Comparison of ENCODE assay signal across 10 cellular contexts in genomic region chr6:157548635-157549467, GRCh38.
DNase-seq lines count a peak whose midpoint lies in the region; ATAC-seq, FAIRE-seq and TF ChIP-seq lines count a peak whose summit lies in the region.
"Had no signal": no experiment of that assay in that cellular context is flagged by ENCODE, and none has a peak within 500 bp of the region (broad histone marks: within the 10 kb centered on the region; RNA-seq: fewer than 3 reads in every experiment).

No MANE protein-coding gene starts in this region.

- peak overlapping the region in 6 of 10 donors; percentile 13 to 52 (median 34) for H3K4me3 Mint-ChIP-seq in naive thymus-derived CD4-positive, alpha-beta T cell

- no peak overlapping the region for H3K27ac Mint-ChIP-seq in naive thymus-derived CD4-positive, alpha-beta T cell
- H3K27ac Mint-ChIP-seq: activated T-helper 2 cell treated with anti-CD3 and anti-CD28 coated beads, Interferon-gamma antibody, Interleukin-2, Interleukin-4, amounts not matched to agents 10 μg/mL and 5 μg/mL and 100 μg/mL, durations not matched to agents 14 hours and 24 hours and 36 hours had no signal

- 89% methylated on average over 24 of the region's 24 CpGs for WGBS in K562 (ENCODE audit: insufficient coverage, low coverage, missing lambda C conversion rate)
- 88 to 92% (median 92%) methylated on average over 23 to 24 of the region's 24 CpGs for WGBS in ovary, 3 donors

- no peak for TF ChIP-seq RAD21 in K562 (CRISPR knock-in tag; conservative IDR thresholded peaks at IDR 0.05 in 1 of 2, IDR thresholded peaks at IDR 0.05 in 1 of 2)

- H2AFZ ChIP-seq in K562 (ENCODE audit: low read depth, low read length) = no peak overlapping the region

- H4K20me1 ChIP-seq in K562 (replicated peaks; ENCODE audit: control insufficient read depth, insufficient read depth, low read length) = no peaks in the 10 kb centered on the region

- ATAC-seq in GM18498 (IDR thresholded peaks at IDR 0.05; ENCODE audit: unreplicated experiment) = peak; percentile 61
- peak; percentile 64 for ATAC-seq in HG03432 (IDR thresholded peaks at IDR 0.05; ENCODE audit: unreplicated experiment)
- no peak for ATAC-seq in K562
- peak; percentile 62 for ATAC-seq in naive thymus-derived CD4-positive, alpha-beta T cell

- CTCF ChIA-PET in K562 (lab: Yijun Ruan, JAX; ENCODE audit: low intra/inter-chr PET ratio) = no interaction called here
- CTCF ChIA-PET in naive thymus-derived CD4-positive, alpha-beta T cell (lab: Charles Lee) = no interaction called here

- H3K4me3 ChIP-seq in K562 (no peak overlapping the region), ovary (no peak overlapping the region)
- no peak overlapping the region for H3K4me3 ChIP-seq in naive thymus-derived CD4-positive, alpha-beta T cell (ENCODE audit: low read length)

- H3K36me3 ChIP-seq in K562 (ENCODE audit: control insufficient read depth, insufficient read depth, low read length) (peaks cover 3% of the 10 kb centered on the region; the same call in 1 of the 3 replicates), ovary (no peaks in the 10 kb centered on the region)
- no peaks in the 10 kb centered on the region for H3K36me3 ChIP-seq in naive thymus-derived CD4-positive, alpha-beta T cell (ENCODE audit: control insufficient read depth in 2 of 3, insufficient read depth in 3 of 3, low read length in 3 of 3)

- peaks cover 0 to 12% (median 5%) of the 10 kb centered on the region in 5 donors for H3K27me3 Mint-ChIP-seq in naive thymus-derived CD4-positive, alpha-beta T cell

- TF ChIP-seq CTCF in K562 (IDR thresholded peaks at IDR 0.05 in 2 of 3, conservative IDR thresholded peaks at IDR 0.05 in 1 of 3; ENCODE audit: insufficient read depth in 2 of 3, low read depth in 1 of 3, low read length in 3 of 3) (no peak), ovary (IDR thresholded peaks at IDR 0.05) (no peak)

- intact Hi-C loops in K562 (cut with micrococcal nuclease) = no loop called here
- intact Hi-C loops in naive thymus-derived CD4-positive, alpha-beta T cell (cut with micrococcal nuclease) = no loop called here
- intact Hi-C loops in ovary (cut with DNase I) = no loop called here

- no peak for FAIRE-seq in K562 (lab: Jason Lieb, UNC)

- DNase-seq in K562 (ENCODE audit: extremely low read depth in 1 of 4, low spot score in 3 of 4) (no peak), T-helper 9 cell (no peak), NCI-H510A treated with DMSO at 0.1 percent for 48 hours (lab: John Stamatoyannopoulos, UW) (no peak), ovary (no peak), activated gamma-delta T cell treated with Interleukin-2 at 50 U/mL for 16 hours (no peak)
- DNase-seq in naive thymus-derived CD4-positive, alpha-beta T cell = no peak
- DNase-seq: central memory CD4-positive, alpha-beta T cell had no signal

- in situ Hi-C loops in K562 (cut with MboI) = no loop called here

- BruUV-seq in K562 (replicated peaks; lab: Mats Ljungman, UMichigan) = no TSS peak

- no peaks in the 10 kb centered on the region for H3K4me1 ChIP-seq in K562 (replicated peaks in 1 of 2; ENCODE audit: control insufficient read depth in 2 of 2, insufficient read depth in 2 of 2, low read length in 2 of 2)
- H3K4me1 ChIP-seq in naive thymus-derived CD4-positive, alpha-beta T cell (ENCODE audit: control insufficient read depth in 2 of 2, insufficient read depth in 2 of 2, low read length in 2 of 2) = peaks cover 5 to 13% of the 10 kb centered on the region in 2 donors
- no peaks in the 10 kb centered on the region for H3K4me1 ChIP-seq in ovary (ENCODE audit: insufficient read depth)

- no peaks in the 10 kb centered on the region for H3K9me1 ChIP-seq in K562 (ENCODE audit: control insufficient read depth, insufficient read depth, low read length)

- no peak overlapping the region for H3K4me2 ChIP-seq in K562 (ENCODE audit: insufficient read depth, low read length)

- H3K27me3 ChIP-seq in K562 (ENCODE audit: control insufficient read depth in 2 of 2, insufficient read depth in 2 of 2, low read length in 2 of 2) = no peaks in the 10 kb centered on the region
- H3K27me3 ChIP-seq in naive thymus-derived CD4-positive, alpha-beta T cell (ENCODE audit: control insufficient read depth in 2 of 2, insufficient read depth in 2 of 2, low read length in 2 of 2) = no peaks in the 10 kb centered on the region
- H3K27me3 ChIP-seq in ovary = no peaks in the 10 kb centered on the region

- H3K9ac ChIP-seq in K562 (ENCODE audit: insufficient read depth in 1 of 2, low read depth in 2 of 2, low read length in 2 of 2) = peak overlapping the region in 1 of 2 experiments; percentile 24; a peak in 1 of 4 replicates

- TF ChIP-seq EP300 in K562 (IDR thresholded peaks at IDR 0.05; ENCODE audit: low read length) (no peak), ovary (IDR thresholded peaks at IDR 0.05) (no peak)

- H3K9me3 Mint-ChIP-seq in naive thymus-derived CD4-positive, alpha-beta T cell = peaks cover 0 to 9% (median 1%) of the 10 kb centered on the region in 11 donors
- H3K9me3 Mint-ChIP-seq: activated T-helper 2 cell treated with anti-CD3 and anti-CD28 coated beads, Interferon-gamma antibody, Interleukin-2, Interleukin-4, amounts not matched to agents 10 μg/mL and 5 μg/mL and 100 μg/mL, durations not matched to agents 14 hours and 24 hours and 36 hours had no signal

- TF ChIP-seq POLR2A in K562 (conservative IDR thresholded peaks at IDR 0.05) (no peak), ovary (IDR thresholded peaks at IDR 0.05) (no peak)

- POLR2A ChIA-PET in K562 (lab: Yijun Ruan, JAX) = interaction anchor here (0.7 kb wide), 2 partner anchors 12 to 69 kb away, joined by 3 read pairs; no protein-coding TSS in a partner anchor
- POLR2A ChIA-PET in naive thymus-derived CD4-positive, alpha-beta T cell (lab: Charles Lee) = interaction anchor here (0.6 kb wide), 1 partner anchor 521 kb away, joined by 3 read pairs; no protein-coding TSS in a partner anchor

- H3K27ac ChIP-seq in K562 (ENCODE audit: extremely low read depth, low read depth, low read length) (no peak overlapping the region), ovary (no peak overlapping the region)
- H3K27ac ChIP-seq in naive thymus-derived CD4-positive, alpha-beta T cell (ENCODE audit: low read depth, low read length) = no peak overlapping the region

- peaks cover 4 to 39% (median 4%) of the 10 kb centered on the region in 5 donors for H3K36me3 Mint-ChIP-seq in naive thymus-derived CD4-positive, alpha-beta T cell

- no peaks in the 10 kb centered on the region for H3K9me3 ChIP-seq in K562 (replicated peaks; ENCODE audit: control insufficient read depth, insufficient read depth, low read depth, low read length)
- H3K9me3 ChIP-seq in naive thymus-derived CD4-positive, alpha-beta T cell (ENCODE audit: control insufficient read depth in 2 of 3, low read length in 3 of 3) = no peaks in the 10 kb centered on the region
- H3K9me3 ChIP-seq in ovary = no peaks in the 10 kb centered on the region

- H3K79me2 ChIP-seq in K562 (ENCODE audit: control insufficient read depth, insufficient read depth, low read length) = no peaks in the 10 kb centered on the region

- H3K4me1 Mint-ChIP-seq in naive thymus-derived CD4-positive, alpha-beta T cell = peaks cover 17 to 30% (median 22%) of the 10 kb centered on the region in 7 donors

TF ChIP-seq in K562, 482 proteins besides CTCF, POLR2A, EP300 and RAD21:
- TF ChIP-seq JUND (IDR thresholded peaks at IDR 0.05; ENCODE audit: borderline replicate concordance, low read depth, low read length) (no peak), JUND (tag; IDR thresholded peaks at IDR 0.05; ENCODE audit: borderline replicate concordance, low read depth, low read length) (no peak), CEBPG (CRISPR knock-in tag; IDR thresholded peaks at IDR 0.05) (no peak), CEBPG (tag; conservative IDR thresholded peaks at IDR 0.05 in 1 of 2, IDR thresholded peaks at IDR 0.05 in 1 of 2) (no peak), LEF1 (IDR thresholded peaks at IDR 0.05) (no peak), MBD2 (IDR thresholded peaks at IDR 0.05; ENCODE audit: borderline replicate concordance, low read depth) (0 out of 2 replicates have a peak, but pooled peaks have one; percentile 5)
TF ChIP-seq in K562: peak in this region for 1.
